ENCODE assay signal across 8 cellular contexts in genomic region chr10:75294866-75295692, GRCh38. TPM values are rescaled to one million over a fixed set of nuclear protein-coding genes. Genes with fewer than 3 reads are reported as not detected.
DNase-seq lines count a peak whose midpoint lies in the region; ATAC-seq and TF ChIP-seq lines count a peak whose summit lies in the region.

No MANE protein-coding gene starts in this region.

- H3K4me1 ChIP-seq in adipocyte (ENCODE audit: control insufficient read depth, insufficient read depth, low read length), result peaks cover 12% of the 10 kb centered on the region
- peaks cover 0 to 28% (median 19%) of the 10 kb centered on the region in 12 donors for H3K4me1 ChIP-seq in heart left ventricle
- peaks cover 4 to 20% (median 16%) of the 10 kb centered on the region in 4 donors for H3K4me1 ChIP-seq in transverse colon

- H3K27me3 Mint-ChIP-seq in Calu3 (ENCODE audit: unreplicated experiment), result no peaks in the 10 kb centered on the region

- intact Hi-C loops in Calu3 (cut with micrococcal nuclease; ENCODE audit: unreplicated experiment), result no loop called here
- intact Hi-C loops in heart left ventricle (cut with DNase I), result loop anchor here in 8 of 10 donors (5.0 to 10.0 kb wide), 5 partner anchors 97 to 742 kb away; no protein-coding TSS in a partner anchor
- intact Hi-C loops in transverse colon (cut with DNase I; ENCODE audit: low total_unique reads), result no loop called here

- H3K4me3 ChIP-seq in SU-DHL-6 (ENCODE audit: insufficient read depth, low read length, poor library complexity, severe bottlenecking) (no peak overlapping the region), adipocyte (ENCODE audit: low read length) (peak overlapping the region; percentile 79), heart left ventricle (peak overlapping the region; percentile 16 to 73 (median 64)), transverse colon (peak overlapping the region; percentile 29 to 60 (median 58))

- no peaks in the 10 kb centered on the region for H4K20me1 ChIP-seq in SU-DHL-6 (ENCODE audit: low read depth, low read length)

- TF ChIP-seq EP300 in transverse colon (IDR thresholded peaks at IDR 0.05; ENCODE audit: low read depth), result no peak

- TF ChIP-seq POLR2A in heart left ventricle (IDR thresholded peaks at IDR 0.05) (peak in 1 of 2 donors; percentile 63), transverse colon (IDR thresholded peaks at IDR 0.05) (no peak)

- H3K9me3 ChIP-seq in SU-DHL-6 (ENCODE audit: insufficient read depth, low read length) (no peaks in the 10 kb centered on the region), adipocyte (ENCODE audit: control insufficient read depth, low read length) (peaks cover 13% of the 10 kb centered on the region), heart left ventricle (peaks cover 0 to 13% (median 0%) of the 10 kb centered on the region in 12 donors), transverse colon (no peaks in the 10 kb centered on the region)

- no peak overlapping the region for H3K4me3 Mint-ChIP-seq in Calu3 (ENCODE audit: low read depth, unreplicated experiment)

- no peak overlapping the region for H3K9ac ChIP-seq in SU-DHL-6 (ENCODE audit: low read length)
- H3K9ac ChIP-seq in adipocyte (ENCODE audit: low read length), result peak overlapping the region; percentile 74

- H3F3A ChIP-seq in SU-DHL-6 (ENCODE audit: insufficient read depth), result no peaks in the 10 kb centered on the region

- CTCF ChIA-PET in Calu3 (lab: Charles Lee), result interaction anchor here (0.7 to 1.0 kb wide), 4 partner anchors 9 to 107 kb away, joined by 3 to 4 read pairs (median 4); partner anchors contain the start of gene ZNF503

- H3K27ac ChIP-seq in SU-DHL-6 (ENCODE audit: low read depth, low read length) (no peak overlapping the region), heart left ventricle (peak overlapping the region; percentile 76 to 96 (median 90)), transverse colon (peak overlapping the region; percentile 81 to 86 (median 84))

- H3K9me3 Mint-ChIP-seq in Calu3 (ENCODE audit: low read depth, unreplicated experiment), result peaks cover 2% of the 10 kb centered on the region

- BruUV-seq in Calu3 (replicated peaks; lab: Mats Ljungman, UMichigan), result no TSS peak

- H3K27me3 ChIP-seq in SU-DHL-6 (ENCODE audit: low read length), result no peaks in the 10 kb centered on the region
- H3K27me3 ChIP-seq in adipocyte (replicated peaks; ENCODE audit: control insufficient read depth, insufficient read depth, low read length), result peaks cover 11% of the 10 kb centered on the region
- H3K27me3 ChIP-seq in heart left ventricle, result peaks cover 0 to 5% (median 0%) of the 10 kb centered on the region in 9 donors
- no peaks in the 10 kb centered on the region for H3K27me3 ChIP-seq in transverse colon

- peak overlapping the region; percentile 38 for H3K4me2 ChIP-seq in SU-DHL-6 (ENCODE audit: low read depth, low read length, poor library complexity, severe bottlenecking)

- no peaks in the 10 kb centered on the region for H3K4me1 Mint-ChIP-seq in Calu3 (ENCODE audit: low read depth, unreplicated experiment)

- no peak overlapping the region for H2AFZ ChIP-seq in SU-DHL-6 (ENCODE audit: low read depth, low read length, severe bottlenecking)

- ATAC-seq in GM21528 (IDR thresholded peaks at IDR 0.05; ENCODE audit: low FRiP score, unreplicated experiment) (peak; percentile 70), heart left ventricle (peak; percentile 50 to 89 (median 82))

- peak; percentile 73 for DNase-seq in Calu3
- DNase-seq in LoVo (ENCODE audit: low spot score), result peak; percentile 75
- peak; percentile 89 for DNase-seq in adipocyte (ENCODE audit: low read depth)
- peak; percentile 77 to 88 (median 85) for DNase-seq in heart left ventricle
- DNase-seq in pons (ENCODE audit: low spot score), result peak; percentile 43
- DNase-seq in transverse colon, result peak; percentile 74

- no peak overlapping the region for H3K27ac Mint-ChIP-seq in Calu3 (ENCODE audit: unreplicated experiment)

- H3K36me3 ChIP-seq in SU-DHL-6 (ENCODE audit: low read length) (no peaks in the 10 kb centered on the region), adipocyte (ENCODE audit: control insufficient read depth, insufficient read depth, low read length, severe bottlenecking) (no peaks in the 10 kb centered on the region), heart left ventricle (no peaks in the 10 kb centered on the region), transverse colon (no peaks in the 10 kb centered on the region)

- H3K9me2 ChIP-seq in SU-DHL-6 (replicated peaks; ENCODE audit: insufficient read depth, low read length), result no peaks in the 10 kb centered on the region

- WGBS in heart left ventricle, 4 donors, result 1 to 2% (median 1%) methylated on average over 36 to 56 of the region's 56 CpGs
- WGBS in transverse colon (ENCODE audit: low coverage in 1 of 2), 2 donors, result 1 to 2% methylated on average over 9 to 36 of the region's 56 CpGs

- no peaks in the 10 kb centered on the region for H3K79me2 ChIP-seq in SU-DHL-6 (ENCODE audit: insufficient read depth, low read length)

- TF ChIP-seq CTCF in Calu3 (IDR thresholded peaks at IDR 0.05; ENCODE audit: unreplicated experiment) (peak; percentile 51), SU-DHL-6 (IDR thresholded peaks at IDR 0.05; ENCODE audit: insufficient read depth, low read length, poor library complexity, severe bottlenecking) (no peak), heart left ventricle (IDR thresholded peaks at IDR 0.05) (peak in 10 of 12 donors; percentile 15 to 54 (median 38)), transverse colon (IDR thresholded peaks at IDR 0.05) (peak in 4 of 5 experiments; percentile 19 to 33 (median 26))

- in situ Hi-C loops in transverse colon (cut with MboI; ENCODE audit: low pct_ligation_motif_present in 1 of 4, low pct_unique_long_range_greater_than_20kb in 1 of 4, low sequenced_read_pairs in 3 of 4), result no loop called here

- no peaks in the 10 kb centered on the region for H3K36me3 Mint-ChIP-seq in Calu3 (ENCODE audit: insufficient read depth, unreplicated experiment)

RNA-seq across cellular contexts. Expression of gene COMTD1, which starts 59.3 kb away (rescaled TPM):
- total RNA-seq in Calu3 (2022) (52.4 and 67.6 TPM in 2 replicates), heart left ventricle (10 to 100 TPM; 20.8 to 75.0 (median 37.0) TPM), transverse colon (100 to 1,000 TPM in 3 of 4 donors, 10 to 100 TPM in 1; 90.7 to 761 (median 173) TPM)
- polyA plus RNA-seq in heart left ventricle, result 100 to 1,000 TPM in 1 of 2 donors, 10 to 100 TPM in 1; 57.9 to 124 TPM

Comparison
In these comparisons a context has a peak if more than half of its experiments do, and no peak if none do; other contexts are left out.
1. intact Hi-C loops: an anchor here in heart left ventricle (5.0 to 10.0 kb wide); none called in Calu3 and transverse colon.